In genomic region chr9:130768265-130768664, GRCh38 we compare ENCODE assay signal across 10 cellular contexts.
DNase-seq lines count a peak whose midpoint lies in the region; ATAC-seq and TF ChIP-seq lines count a peak whose summit lies in the region.
"Had no signal": no experiment of that assay in that cellular context is flagged by ENCODE, and none has a peak within 500 bp of the region (broad histone marks: within the 10 kb centered on the region; RNA-seq: fewer than 3 reads in every experiment).

No MANE protein-coding gene starts in this region.

- no peak for TF ChIP-seq CTCF in nephron (IDR thresholded peaks at IDR 0.05; ENCODE audit: unreplicated experiment in 3 of 3)
- TF ChIP-seq CTCF in CD4-positive, alpha-beta T cell (IDR thresholded peaks at IDR 0.05) = no peak

- ATAC-seq in GM21423 (IDR thresholded peaks at IDR 0.05; ENCODE audit: unreplicated experiment) = no peak
- ATAC-seq in CD4-positive, alpha-beta T cell (ENCODE audit: poor library complexity) = no peak

- no peak overlapping the region for H3K27ac ChIP-seq in CD4-positive, alpha-beta T cell (ENCODE audit: low read depth, low read length)

- DNase-seq in ELF-1 (ENCODE audit: low read depth, low spot score) = peak; percentile 62
- peak; percentile 36 for DNase-seq in NCI-H69 (lab: John Stamatoyannopoulos, UW)
- peak; percentile 44 for DNase-seq in ecto neural progenitor cell (ENCODE audit: low spot score)
- no peak for DNase-seq in NK-92 (lab: John Stamatoyannopoulos, UW; ENCODE audit: unreplicated experiment)
- DNase-seq in medulla oblongata (ENCODE audit: extremely low spot score) = no peak
- DNase-seq in CD4-positive, alpha-beta T cell = no peak
- DNase-seq: NCI-H226 had no signal

- POLR2A ChIA-PET in CD4-positive, alpha-beta T cell (lab: Charles Lee) = no interaction called here

- no peaks in the 10 kb centered on the region for H3K9me3 ChIP-seq in CD4-positive, alpha-beta T cell (ENCODE audit: control insufficient read depth, low read length)

- H3K27me3 Mint-ChIP-seq in nephron (ENCODE audit: low read depth) = no peaks in the 10 kb centered on the region
- no peaks in the 10 kb centered on the region for H3K27me3 Mint-ChIP-seq in CD4-positive, alpha-beta T cell

- H3K4me3 Mint-ChIP-seq in nephron = peak overlapping the region in 1 of 3 experiments; percentile 2
- H3K4me3 Mint-ChIP-seq in CD4-positive, alpha-beta T cell = no peak overlapping the region
- H3K4me3 Mint-ChIP-seq: T-helper 1 cell treated with Interleukin-12 subunit alpha and Interleukin-12 subunit beta and Interleukin-4 antibody, amounts not matched to agents 30 μg/mL and 1 μg/mL, for 36 hours had no signal

- H3K4me1 Mint-ChIP-seq in nephron = peaks cover 51% of the 10 kb centered on the region
- peaks cover 52% of the 10 kb centered on the region for H3K4me1 Mint-ChIP-seq in CD4-positive, alpha-beta T cell (ENCODE audit: low read depth)

- no peaks in the 10 kb centered on the region for H3K9me3 Mint-ChIP-seq in nephron
- H3K9me3 Mint-ChIP-seq in CD4-positive, alpha-beta T cell = no peaks in the 10 kb centered on the region
- H3K9me3 Mint-ChIP-seq: T-helper 1 cell treated with Interleukin-12 subunit alpha and Interleukin-12 subunit beta and Interleukin-4 antibody, amounts not matched to agents 30 μg/mL and 1 μg/mL, for 36 hours had no signal

- H3K36me3 Mint-ChIP-seq in nephron (ENCODE audit: low read depth) = peaks cover 4% of the 10 kb centered on the region
- H3K36me3 Mint-ChIP-seq in CD4-positive, alpha-beta T cell (ENCODE audit: low read depth) = no peaks in the 10 kb centered on the region

- CTCF ChIA-PET in CD4-positive, alpha-beta T cell (lab: Charles Lee) = interaction anchor here (0.6 kb wide), 1 partner anchor 11 kb away, joined by 3 read pairs; no protein-coding TSS in a partner anchor

- intact Hi-C loops in CD4-positive, alpha-beta T cell (cut with DNase I, micrococcal nuclease) = no loop called here

- no peaks in the 10 kb centered on the region for H3K27me3 ChIP-seq in CD4-positive, alpha-beta T cell (ENCODE audit: control insufficient read depth, insufficient read depth, low read length)

- peak overlapping the region; percentile 37 to 91 (median 40) for H3K27ac Mint-ChIP-seq in nephron
- no peak overlapping the region for H3K27ac Mint-ChIP-seq in CD4-positive, alpha-beta T cell
- H3K27ac Mint-ChIP-seq: T-helper 1 cell treated with Interleukin-12 subunit alpha and Interleukin-12 subunit beta and Interleukin-4 antibody, amounts not matched to agents 30 μg/mL and 1 μg/mL, for 36 hours had no signal

Comparison
In these comparisons a context has a peak if more than half of its experiments do, and no peak if none do; other contexts are left out.
1. DNase-seq: peak in ELF-1 (single experiment), NCI-H69 (single experiment) and ecto neural progenitor cell (single experiment); none in NK-92 (single experiment), medulla oblongata (single experiment) and CD4-positive, alpha-beta T cell (0 of 10).